Comparison of ENCODE assay signal across 7 cellular contexts in the genomic region with DNA sequence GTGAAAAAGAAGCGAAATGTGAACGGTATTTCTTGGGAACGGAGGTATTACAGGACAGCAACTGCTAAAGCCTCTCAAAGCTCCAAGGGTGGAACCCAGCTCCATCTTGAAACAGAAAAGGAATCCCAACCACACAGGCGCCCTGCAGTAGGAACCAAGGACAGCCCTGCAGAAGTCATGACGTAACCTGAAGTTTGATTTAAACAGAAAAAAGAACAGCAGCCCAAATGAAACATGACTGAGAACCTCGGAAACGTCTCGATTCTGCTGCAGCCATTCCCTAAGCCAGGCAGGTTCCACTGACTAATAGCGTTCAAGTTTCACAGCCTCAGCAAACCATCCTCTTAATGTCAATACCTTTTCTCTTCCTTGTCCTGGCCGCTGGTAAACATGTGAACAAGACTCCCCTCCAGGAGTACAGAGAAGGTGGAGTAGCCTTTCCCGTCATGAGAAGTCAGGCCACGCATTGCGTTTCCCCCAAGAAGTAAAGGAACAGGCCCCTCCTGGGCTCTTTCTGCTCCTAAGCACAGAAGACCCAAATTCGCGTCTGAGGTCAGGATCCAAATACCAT. TPM values are rescaled to one million over a fixed set of nuclear protein-coding genes. Genes with fewer than 3 reads are reported as not detected.
A peak's percentile ranks its signal among the peaks of the same experiment; 100 is the strongest.
DNase-seq lines count a peak whose midpoint lies in the region; ATAC-seq and TF ChIP-seq lines count a peak whose summit lies in the region.

No MANE protein-coding gene starts in this region.

- H3K4me1 ChIP-seq in iPS-18a (ENCODE audit: control insufficient read depth, low read depth, low read length), result peaks cover 21% of the 10 kb centered on the region

- H3K9me3 ChIP-seq in iPS-18a (ENCODE audit: control insufficient read depth, low read depth, low read length), result no peaks in the 10 kb centered on the region

- H3K9me3 Mint-ChIP-seq in HFFc6, result no peaks in the 10 kb centered on the region
- no peaks in the 10 kb centered on the region for H3K9me3 Mint-ChIP-seq in activated T-helper 2 cell treated with anti-CD3 and anti-CD28 coated beads, Interferon-gamma antibody, Interleukin-2, Interleukin-4, amounts not matched to agents 10 μg/mL and 5 μg/mL and 100 μg/mL, durations not matched to agents 14 hours and 24 hours and 36 hours
- H3K9me3 Mint-ChIP-seq in stimulated activated naive B cell treated with anti-CD40 and anti-IgM and Interleukin-4, amounts not matched to agents 10 μg/mL and 1 μg/mL and 100 μg/mL, for 72 hours, result no peaks in the 10 kb centered on the region

- peaks cover 44% of the 10 kb centered on the region for H3K4me1 Mint-ChIP-seq in HFFc6 (ENCODE audit: low read depth)
- peaks cover 51% of the 10 kb centered on the region for H3K4me1 Mint-ChIP-seq in activated T-helper 2 cell treated with anti-CD3 and anti-CD28 coated beads, Interferon-gamma antibody, Interleukin-2, Interleukin-4, amounts not matched to agents 10 μg/mL and 5 μg/mL and 100 μg/mL, durations not matched to agents 14 hours and 24 hours and 36 hours (ENCODE audit: low read depth)
- H3K4me1 Mint-ChIP-seq in stimulated activated naive B cell treated with anti-CD40 and anti-IgM and Interleukin-4, amounts not matched to agents 10 μg/mL and 1 μg/mL and 100 μg/mL, for 72 hours, result peaks cover 33 to 58% of the 10 kb centered on the region in 2 donors

- peak overlapping the region; percentile 91 for H3K4me3 Mint-ChIP-seq in HFFc6
- peak overlapping the region; percentile 40 for H3K4me3 Mint-ChIP-seq in activated T-helper 2 cell treated with anti-CD3 and anti-CD28 coated beads, Interferon-gamma antibody, Interleukin-2, Interleukin-4, amounts not matched to agents 10 μg/mL and 5 μg/mL and 100 μg/mL, durations not matched to agents 14 hours and 24 hours and 36 hours (ENCODE audit: low read depth)
- peak overlapping the region; percentile 84 to 85 for H3K4me3 Mint-ChIP-seq in stimulated activated naive B cell treated with anti-CD40 and anti-IgM and Interleukin-4, amounts not matched to agents 10 μg/mL and 1 μg/mL and 100 μg/mL, for 72 hours

- no peak overlapping the region for H3K27ac ChIP-seq in iPS-18a (ENCODE audit: low read length)

- no peak for ATAC-seq in stimulated activated naive B cell treated with anti-CD40 and anti-IgM and Interleukin-4, amounts not matched to agents 10 μg/mL and 1 μg/mL and 100 μg/mL, for 72 hours (replicated peaks)

- peaks cover 10% of the 10 kb centered on the region for H3K36me3 ChIP-seq in iPS-18a (ENCODE audit: control insufficient read depth, low read depth, low read length)

- H3K4me3 ChIP-seq in iPS-18a (ENCODE audit: low read length), result peak overlapping the region; percentile 87

- no peak for TF ChIP-seq CTCF in HFFc6 (IDR thresholded peaks at IDR 0.05)

- intact Hi-C loops in activated T-helper 2 cell treated with anti-CD3 and anti-CD28 coated beads, Interferon-gamma antibody, Interleukin-2, Interleukin-4, amounts not matched to agents 10 μg/mL and 5 μg/mL and 100 μg/mL, durations not matched to agents 14 hours and 24 hours and 36 hours (cut with micrococcal nuclease), result loop anchor here (5.0 kb wide), 1 partner anchor 192 kb away; no protein-coding TSS in a partner anchor

- no peaks in the 10 kb centered on the region for H3K27me3 ChIP-seq in iPS-18a (ENCODE audit: control insufficient read depth, insufficient read depth, low read length)

- H3K9ac ChIP-seq in iPS-18a (ENCODE audit: low read length), result peak overlapping the region; percentile 95

- H3K27ac Mint-ChIP-seq in HFFc6, result peak overlapping the region; percentile 86
- H3K27ac Mint-ChIP-seq in activated T-helper 2 cell treated with anti-CD3 and anti-CD28 coated beads, Interferon-gamma antibody, Interleukin-2, Interleukin-4, amounts not matched to agents 10 μg/mL and 5 μg/mL and 100 μg/mL, durations not matched to agents 14 hours and 24 hours and 36 hours, result peak overlapping the region; percentile 56
- no peak overlapping the region for H3K27ac Mint-ChIP-seq in stimulated activated naive B cell treated with anti-CD40 and anti-IgM and Interleukin-4, amounts not matched to agents 10 μg/mL and 1 μg/mL and 100 μg/mL, for 72 hours

- H3K36me3 Mint-ChIP-seq in HFFc6 (ENCODE audit: low read depth), result peaks cover 4% of the 10 kb centered on the region; the same call in 1 of the 2 replicates
- H3K36me3 Mint-ChIP-seq in activated T-helper 2 cell treated with anti-CD3 and anti-CD28 coated beads, Interferon-gamma antibody, Interleukin-2, Interleukin-4, amounts not matched to agents 10 μg/mL and 5 μg/mL and 100 μg/mL, durations not matched to agents 14 hours and 24 hours and 36 hours (ENCODE audit: low read depth), result peaks cover 13% of the 10 kb centered on the region
- H3K36me3 Mint-ChIP-seq in stimulated activated naive B cell treated with anti-CD40 and anti-IgM and Interleukin-4, amounts not matched to agents 10 μg/mL and 1 μg/mL and 100 μg/mL, for 72 hours, result peaks cover 7 to 12% of the 10 kb centered on the region in 2 donors

- peaks cover 2% of the 10 kb centered on the region; the same call in 1 of the 2 replicates for H3K27me3 Mint-ChIP-seq in HFFc6 (ENCODE audit: insufficient read depth)
- H3K27me3 Mint-ChIP-seq in activated T-helper 2 cell treated with anti-CD3 and anti-CD28 coated beads, Interferon-gamma antibody, Interleukin-2, Interleukin-4, amounts not matched to agents 10 μg/mL and 5 μg/mL and 100 μg/mL, durations not matched to agents 14 hours and 24 hours and 36 hours (ENCODE audit: low read depth), result no peaks in the 10 kb centered on the region
- H3K27me3 Mint-ChIP-seq in stimulated activated naive B cell treated with anti-CD40 and anti-IgM and Interleukin-4, amounts not matched to agents 10 μg/mL and 1 μg/mL and 100 μg/mL, for 72 hours, result no peaks in the 10 kb centered on the region

- DNase-seq in HFFc6 (no peak), H4 (ENCODE audit: low spot score) (no peak), cerebellum (ENCODE audit: low spot score) (no peak), GDM1 (lab: John Stamatoyannopoulos, UW) (no peak)
- DNase-seq in activated T-helper 2 cell treated with anti-CD3 and anti-CD28 coated beads, Interferon-gamma antibody, Interleukin-2, Interleukin-4, amounts not matched to agents 10 μg/mL and 5 μg/mL and 100 μg/mL, durations not matched to agents 14 hours and 24 hours and 36 hours (ENCODE audit: low spot score), result no peak
- no peak for DNase-seq in stimulated activated naive B cell treated with anti-CD40 and anti-IgM and Interleukin-4, amounts not matched to agents 10 μg/mL and 1 μg/mL and 100 μg/mL, for 72 hours

RNA-seq across cellular contexts. Expression of a gene that starts 20.1 kb away (rescaled TPM):
- 10 to 100 TPM in 4 of 6 experiments, 1 to 10 TPM in 2; 8.8 to 11.9 (median 10.2) TPM for total RNA-seq in HFFc6 (2021; fragmentation: NEBNext Ultra II Directional; extraction: Animal tissue kit (Norgen Biotek cat#: 25700))
- total RNA-seq in activated T-helper 2 cell treated with anti-CD3 and anti-CD28 coated beads, Interferon-gamma antibody, Interleukin-2, Interleukin-4, amounts not matched to agents 10 μg/mL and 5 μg/mL and 100 μg/mL, durations not matched to agents 14 hours and 24 hours and 36 hours, result 16.2 and 17.0 TPM in 2 replicates
- total RNA-seq in H4 (2014; rRNA removed; shearing (Covaris generic)), result 38.3 and 41.1 TPM in 2 replicates
- 76.2 TPM for total RNA-seq in cerebellum

Comparison
In these comparisons a context has a peak if more than half of its experiments do, and no peak if none do; other contexts are left out.
1. H3K4me3 Mint-ChIP-seq: peak in every context shown above with its lines; median percentile 91 in HFFc6; 84 in stimulated activated naive B cell treated with anti-CD40 and anti-IgM and Interleukin-4, amounts not matched to agents 10 μg/mL and 1 μg/mL and 100 μg/mL, for 72 hours; 40 in activated T-helper 2 cell treated with anti-CD3 and anti-CD28 coated beads, Interferon-gamma antibody, Interleukin-2, Interleukin-4, amounts not matched to agents 10 μg/mL and 5 μg/mL and 100 μg/mL, durations not matched to agents 14 hours and 24 hours and 36 hours.